ENCODE assay signal across 22 cellular contexts in genomic region chr4:2237267-2237666, GRCh38. TPM values are rescaled to one million over a fixed set of nuclear protein-coding genes. Genes with fewer than 3 reads are reported as not detected.
DNase-seq lines count a peak whose midpoint lies in the region; ATAC-seq lines count a peak whose summit lies in the region.
"Had no signal": no experiment of that assay in that cellular context is flagged by ENCODE, and none has a peak within 500 bp of the region (broad histone marks: within the 10 kb centered on the region; RNA-seq: fewer than 3 reads in every experiment).

No MANE protein-coding gene starts in this region.

- peak overlapping the region; percentile 70 for H3K27ac Mint-ChIP-seq in activated CD4-positive, alpha-beta T cell treated with anti-CD3 and anti-CD28 coated beads for 36 hours
- H3K27ac Mint-ChIP-seq in CD4-positive, CD25-positive, alpha-beta regulatory T cell: peak overlapping the region in 2 of 3 donors; percentile 50 to 70
- peak overlapping the region; percentile 46 to 66 for H3K27ac Mint-ChIP-seq in T-cell
- H3K27ac Mint-ChIP-seq in effector memory CD8-positive, alpha-beta T cell: peak overlapping the region; percentile 53 to 77
- H3K27ac Mint-ChIP-seq: dendritic cell treated with granulocyte-macrophage colony-stimulating factor and Interleukin-4, amounts not matched to agents 40 ng/mL and 50 ng/mL, for 4 days had no signal

- no peaks in the 10 kb centered on the region for H3K9me3 Mint-ChIP-seq in activated CD4-positive, alpha-beta T cell treated with anti-CD3 and anti-CD28 coated beads for 36 hours (ENCODE audit: low read depth)
- H3K9me3 Mint-ChIP-seq in CD4-positive, CD25-positive, alpha-beta regulatory T cell: peaks cover 0 to 3% (median 0%) of the 10 kb centered on the region in 7 donors
- no peaks in the 10 kb centered on the region for H3K9me3 Mint-ChIP-seq in T-cell
- no peaks in the 10 kb centered on the region for H3K9me3 Mint-ChIP-seq in effector memory CD8-positive, alpha-beta T cell
- H3K9me3 Mint-ChIP-seq: dendritic cell treated with granulocyte-macrophage colony-stimulating factor and Interleukin-4, amounts not matched to agents 40 ng/mL and 50 ng/mL, for 4 days had no signal

- H3K4me1 ChIP-seq in CD4-positive, CD25-positive, alpha-beta regulatory T cell (ENCODE audit: control insufficient read depth, insufficient read depth, low read length, poor library complexity, severe bottlenecking): peaks cover 56% of the 10 kb centered on the region
- peaks cover 0 to 3% of the 10 kb centered on the region in 2 donors for H3K4me1 ChIP-seq in aorta (ENCODE audit: control insufficient read depth in 1 of 2, insufficient read depth in 2 of 2, low read length in 2 of 2)

- H3K9me3 ChIP-seq in CD4-positive, CD25-positive, alpha-beta regulatory T cell (ENCODE audit: control insufficient read depth in 2 of 2, low read length in 2 of 2): no peaks in the 10 kb centered on the region
- no peaks in the 10 kb centered on the region for H3K9me3 ChIP-seq in aorta (ENCODE audit: control insufficient read depth, low read length)
- H3K9me3 ChIP-seq: BE2C, breast epithelium, upper lobe of left lung had no signal

- no peak for DNase-seq in activated CD4-positive, alpha-beta T cell treated with anti-CD3 and anti-CD28 coated beads for 36 hours
- DNase-seq in activated CD4-positive, alpha-beta T cell treated with anti-CD3 and anti-CD28 coated beads for 48 hours: no peak
- no peak for DNase-seq in CD4-positive, CD25-positive, alpha-beta regulatory T cell
- no peak for DNase-seq in T-cell
- no peak for DNase-seq in effector memory CD8-positive, alpha-beta T cell
- DNase-seq in aorta: no peak
- DNase-seq in NCI-H524 (lab: John Stamatoyannopoulos, UW): no peak
- DNase-seq in H7: no peak
- DNase-seq: BE2C, foreskin melanocyte, GDM1, GOT3, hippocampal formation, KBM-7, NCI-H1092, NCI-H2081, NCI-H524 treated with DMSO at 0.1 percent for 48 hours, upper lobe of left lung, WERI-Rb-1 had no signal

- H3K4me1 Mint-ChIP-seq in activated CD4-positive, alpha-beta T cell treated with anti-CD3 and anti-CD28 coated beads for 36 hours: peaks cover 60% of the 10 kb centered on the region
- peaks cover 50 to 80% (median 60%) of the 10 kb centered on the region in 4 donors for H3K4me1 Mint-ChIP-seq in CD4-positive, CD25-positive, alpha-beta regulatory T cell
- H3K4me1 Mint-ChIP-seq in T-cell: peaks cover 72 to 73% (median 73%) of the 10 kb centered on the region in 3 donors
- peaks cover 32 to 64% of the 10 kb centered on the region in 2 donors for H3K4me1 Mint-ChIP-seq in effector memory CD8-positive, alpha-beta T cell (ENCODE audit: low read depth in 2 of 2)

- ATAC-seq in activated CD4-positive, alpha-beta T cell treated with anti-CD3 and anti-CD28 coated beads for 36 hours: no peak
- no peak for ATAC-seq in CD4-positive, CD25-positive, alpha-beta regulatory T cell (ENCODE audit: low read depth in 2 of 2)
- no peak for ATAC-seq in T-cell (replicated peaks in 1 of 4)
- ATAC-seq in effector memory CD8-positive, alpha-beta T cell (replicated peaks): no peak
- no peak for ATAC-seq in aorta (ENCODE audit: low FRiP score)
- ATAC-seq: Right ventricle myocardium inferior had no signal

- no peak overlapping the region for H3K27ac ChIP-seq in CD4-positive, CD25-positive, alpha-beta regulatory T cell (ENCODE audit: insufficient read depth, low read length, poor library complexity, severe bottlenecking)
- H3K27ac ChIP-seq in aorta (ENCODE audit: low read depth in 1 of 2, low read length in 2 of 2): no peak overlapping the region
- H3K27ac ChIP-seq: breast epithelium, upper lobe of left lung, WERI-Rb-1 had no signal

- H3K27me3 Mint-ChIP-seq in activated CD4-positive, alpha-beta T cell treated with anti-CD3 and anti-CD28 coated beads for 36 hours: no peaks in the 10 kb centered on the region
- H3K27me3 Mint-ChIP-seq in CD4-positive, CD25-positive, alpha-beta regulatory T cell: peaks cover under 1% of the 10 kb centered on the region
- no peaks in the 10 kb centered on the region for H3K27me3 Mint-ChIP-seq in T-cell
- H3K27me3 Mint-ChIP-seq in effector memory CD8-positive, alpha-beta T cell: no peaks in the 10 kb centered on the region
- H3K27me3 Mint-ChIP-seq: dendritic cell treated with granulocyte-macrophage colony-stimulating factor and Interleukin-4, amounts not matched to agents 40 ng/mL and 50 ng/mL, for 4 days had no signal

- CTCF ChIA-PET in activated CD4-positive, alpha-beta T cell treated with anti-CD3 and anti-CD28 coated beads for 36 hours (lab: Charles Lee): interaction anchor here (0.7 to 4.4 kb wide), 4 partner anchors 17 to 492 kb away, joined by 3 to 25 read pairs (median 6); partner anchors contain the start of gene RNF4
- CTCF ChIA-PET in T-cell (lab: Charles Lee): interaction anchor here in 1 of 2 donors (0.7 to 2.0 kb wide), 4 partner anchors 17 to 1191 kb away, joined by 3 to 8 read pairs (median 4); no protein-coding TSS in a partner anchor

- H3K4me3 Mint-ChIP-seq in activated CD4-positive, alpha-beta T cell treated with anti-CD3 and anti-CD28 coated beads for 36 hours: peak overlapping the region; percentile 29
- H3K4me3 Mint-ChIP-seq in CD4-positive, CD25-positive, alpha-beta regulatory T cell: peak overlapping the region; percentile 57 to 92 (median 72)
- peak overlapping the region in 2 of 3 donors; percentile 24 to 56 for H3K4me3 Mint-ChIP-seq in T-cell
- peak overlapping the region; percentile 12 to 51 for H3K4me3 Mint-ChIP-seq in effector memory CD8-positive, alpha-beta T cell
- H3K4me3 Mint-ChIP-seq: dendritic cell treated with granulocyte-macrophage colony-stimulating factor and Interleukin-4, amounts not matched to agents 40 ng/mL and 50 ng/mL, for 4 days had no signal

- peaks cover 50% of the 10 kb centered on the region for H3K36me3 Mint-ChIP-seq in activated CD4-positive, alpha-beta T cell treated with anti-CD3 and anti-CD28 coated beads for 36 hours (ENCODE audit: low read depth)
- peaks cover 38% of the 10 kb centered on the region for H3K36me3 Mint-ChIP-seq in CD4-positive, CD25-positive, alpha-beta regulatory T cell
- peaks cover 43% of the 10 kb centered on the region for H3K36me3 Mint-ChIP-seq in T-cell
- peaks cover 72% of the 10 kb centered on the region for H3K36me3 Mint-ChIP-seq in effector memory CD8-positive, alpha-beta T cell (ENCODE audit: insufficient read depth)

- POLR2A ChIA-PET in activated CD4-positive, alpha-beta T cell treated with anti-CD3 and anti-CD28 coated beads for 36 hours (lab: Charles Lee): interaction anchor here (0.6 kb wide), 1 partner anchor 223 kb away, joined by 3 read pairs; no protein-coding TSS in a partner anchor
- POLR2A ChIA-PET in T-cell (lab: Charles Lee): interaction anchor here (0.6 to 0.7 kb wide), 2 partner anchors 46 to 130 kb away, joined by 4 read pairs; no protein-coding TSS in a partner anchor

- WGBS in aorta, 2 donors: 61 to 63% methylated on average over 2 of the region's 2 CpGs

- peaks cover 35% of the 10 kb centered on the region for H3K36me3 ChIP-seq in CD4-positive, CD25-positive, alpha-beta regulatory T cell (ENCODE audit: control insufficient read depth, insufficient read depth, low read length)
- H3K36me3 ChIP-seq in aorta (ENCODE audit: control insufficient read depth in 1 of 2, insufficient read depth in 2 of 2, low read length in 1 of 2): no peaks in the 10 kb centered on the region
- peaks cover 6% of the 10 kb centered on the region for H3K36me3 ChIP-seq in H7 (replicated peaks; ENCODE audit: control insufficient read depth, insufficient read depth, low read length)

- H3K4me3 ChIP-seq in CD4-positive, CD25-positive, alpha-beta regulatory T cell (ENCODE audit: low read depth, low read length): peak overlapping the region; percentile 96
- no peak overlapping the region for H3K4me3 ChIP-seq in aorta (ENCODE audit: low read length in 2 of 2)
- H3K4me3 ChIP-seq in H7 (ENCODE audit: insufficient read depth, low read depth, low read length): no peak overlapping the region
- H3K4me3 ChIP-seq: breast epithelium, upper lobe of left lung had no signal

- H3K27me3 ChIP-seq in CD4-positive, CD25-positive, alpha-beta regulatory T cell (ENCODE audit: control insufficient read depth, insufficient read depth, low read length): no peaks in the 10 kb centered on the region
- H3K27me3 ChIP-seq in aorta (ENCODE audit: control insufficient read depth in 1 of 2, insufficient read depth in 2 of 2, low read length in 1 of 2) (no peaks in the 10 kb centered on the region), H7 (ENCODE audit: control insufficient read depth, insufficient read depth, low read length) (no peaks in the 10 kb centered on the region)
- H3K27me3 ChIP-seq: BE2C, breast epithelium, upper lobe of left lung had no signal

- intact Hi-C loops in activated CD4-positive, alpha-beta T cell treated with anti-CD3 and anti-CD28 coated beads for 36 hours (cut with DNase I, micrococcal nuclease): no loop called here
- intact Hi-C loops in aorta (cut with DNase I): no loop called here

RNA-seq across cellular contexts. Expression of gene HAUS3, which starts 4.7 kb away (rescaled TPM):
- total RNA-seq in activated CD4-positive, alpha-beta T cell treated with anti-CD3 and anti-CD28 coated beads for 36 hours: 10 to 100 TPM; 14.6 to 18.6 TPM
- total RNA-seq in CD4-positive, CD25-positive, alpha-beta regulatory T cell: 140 TPM
- 10 to 100 TPM; 27.5 to 29.8 (median 28.4) TPM for polyA plus RNA-seq in CD4-positive, CD25-positive, alpha-beta regulatory T cell
- 10 to 100 TPM; 29.3 to 94.0 (median 31.2) TPM for total RNA-seq in T-cell
- total RNA-seq in aorta: 10 to 100 TPM; 11.1 to 16.2 TPM
- polyA plus RNA-seq in aorta: 1 to 10 TPM; 3.8 to 9.2 TPM
- total RNA-seq in H7 (2014; rRNA removed; shearing (Covaris generic)): 8.5 and 16.4 TPM in 2 replicates

RNA-seq across cellular contexts. Expression of gene POLN, which starts 4.7 kb away (rescaled TPM):
- 1 to 10 TPM; 2.3 to 3.2 TPM for total RNA-seq in activated CD4-positive, alpha-beta T cell treated with anti-CD3 and anti-CD28 coated beads for 36 hours
- total RNA-seq in CD4-positive, CD25-positive, alpha-beta regulatory T cell: 4.9 TPM
- 1 to 10 TPM in 1 of 4 donors, under 1 TPM in 3; 0.46 to 1.7 (median 0.92) TPM for polyA plus RNA-seq in CD4-positive, CD25-positive, alpha-beta regulatory T cell
- 1 to 10 TPM; 2.5 to 3.7 (median 2.7) TPM for total RNA-seq in T-cell
- 1 to 10 TPM; 3.2 to 6.6 TPM for total RNA-seq in aorta
- polyA plus RNA-seq in aorta: 1 to 10 TPM in 1 of 2 donors, not detected in 1; 7.0 TPM
- 0.96 and 2.4 TPM in 2 replicates for total RNA-seq in H7 (2014; rRNA removed; shearing (Covaris generic))

RNA-seq across cellular contexts. Expression of gene MXD4, which starts 24.6 kb away (rescaled TPM):
- 1 to 10 TPM; 1.6 to 2.3 TPM for total RNA-seq in activated CD4-positive, alpha-beta T cell treated with anti-CD3 and anti-CD28 coated beads for 36 hours
- 121 TPM for total RNA-seq in CD4-positive, CD25-positive, alpha-beta regulatory T cell
- 10 to 100 TPM; 34.3 to 60.4 (median 47.2) TPM for polyA plus RNA-seq in CD4-positive, CD25-positive, alpha-beta regulatory T cell
- total RNA-seq in T-cell: 100 to 1,000 TPM in 1 of 5 donors, 10 to 100 TPM in 4; 57.0 to 125 (median 78.2) TPM
- 10 to 100 TPM; 45.7 to 75.4 TPM for total RNA-seq in aorta
- polyA plus RNA-seq in aorta: 10 to 100 TPM; 36.9 to 75.1 TPM
- 13.4 and 22.3 TPM in 2 replicates for total RNA-seq in H7 (2014; rRNA removed; shearing (Covaris generic))
